ENCODE assay signal across 1 cellular context in the genomic region with DNA sequence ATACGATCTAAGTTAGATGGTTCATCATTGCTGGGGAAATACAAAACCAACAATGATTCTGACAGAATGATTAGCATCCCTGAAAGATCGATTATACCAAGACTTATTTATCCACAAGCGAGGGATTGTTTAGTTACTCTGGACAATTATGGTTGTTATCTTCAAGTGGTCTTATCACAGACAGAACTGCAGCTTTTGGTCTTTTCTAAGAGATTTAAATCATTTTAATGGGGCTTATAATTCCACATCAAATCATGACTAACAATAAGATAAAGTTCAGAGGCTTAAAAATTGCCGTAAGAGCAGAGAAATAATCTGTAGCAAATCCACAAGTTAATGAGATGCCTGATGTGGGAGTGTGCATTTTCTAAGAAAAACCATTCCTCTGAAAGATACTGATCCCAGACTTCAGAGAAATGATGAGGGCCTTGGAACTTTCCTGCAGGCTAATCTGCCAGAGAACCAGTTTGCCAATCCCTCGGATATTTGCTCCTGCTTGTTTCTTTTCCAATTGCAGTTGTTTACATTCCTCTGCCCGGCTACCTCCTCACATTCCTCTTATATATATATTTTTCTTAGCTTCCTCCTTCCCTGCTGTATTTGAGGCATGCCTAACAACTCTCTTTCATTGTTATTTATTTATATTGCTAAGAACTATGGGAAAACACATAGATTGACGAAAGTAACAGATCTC.
TF ChIP-seq lines count a peak whose summit lies in the region.

No MANE protein-coding gene starts in this region.

TF ChIP-seq in K562, 482 proteins besides CTCF, POLR2A, EP300 and RAD21 (continued from another document):
- TF ChIP-seq, protein P1, sequence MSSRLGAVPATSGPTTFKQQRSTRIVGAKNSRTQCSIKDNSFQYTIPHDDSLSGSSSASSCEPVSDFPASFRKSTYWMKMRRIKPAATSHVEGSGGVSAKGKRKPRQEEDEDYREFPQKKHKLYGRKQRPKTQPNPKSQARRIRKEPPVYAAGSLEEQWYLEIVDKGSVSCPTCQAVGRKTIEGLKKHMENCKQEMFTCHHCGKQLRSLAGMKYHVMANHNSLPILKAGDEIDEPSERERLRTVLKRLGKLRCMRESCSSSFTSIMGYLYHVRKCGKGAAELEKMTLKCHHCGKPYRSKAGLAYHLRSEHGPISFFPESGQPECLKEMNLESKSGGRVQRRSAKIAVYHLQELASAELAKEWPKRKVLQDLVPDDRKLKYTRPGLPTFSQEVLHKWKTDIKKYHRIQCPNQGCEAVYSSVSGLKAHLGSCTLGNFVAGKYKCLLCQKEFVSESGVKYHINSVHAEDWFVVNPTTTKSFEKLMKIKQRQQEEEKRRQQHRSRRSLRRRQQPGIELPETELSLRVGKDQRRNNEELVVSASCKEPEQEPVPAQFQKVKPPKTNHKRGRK (tag; IDR thresholded peaks at IDR 0.05) = no peak
- TF ChIP-seq FOXA1 (IDR thresholded peaks at IDR 0.05; ENCODE audit: borderline replicate concordance) (no peak), NFYB (IDR thresholded peaks at IDR 0.05; ENCODE audit: extremely low read depth, insufficient read length) (no peak), PCBP2 (IDR thresholded peaks at IDR 0.05; ENCODE audit: low read depth, low read length, poor library complexity, severe bottlenecking) (no peak), SFPQ (IDR thresholded peaks at IDR 0.05; ENCODE audit: low read depth, low read length) (no peak), CHAMP1 (IDR thresholded peaks at IDR 0.05) (no peak), RBM39 (optimal IDR thresholded peaks at IDR 0.05; ENCODE audit: low read depth, low read length) (no peak), HNRNPLL (IDR thresholded peaks at IDR 0.05; ENCODE audit: low read depth, low read length, poor library complexity, severe bottlenecking) (no peak), ZNF184 (CRISPR knock-in tag; IDR thresholded peaks at IDR 0.05) (no peak), TEAD2 (tag; IDR thresholded peaks at IDR 0.05) (no peak), FOXK2 (conservative IDR thresholded peaks at IDR 0.05 in 1 of 2, IDR thresholded peaks at IDR 0.05 in 1 of 2; ENCODE audit: low read depth in 2 of 2) (0 out of 4 replicates have a peak, but pooled peaks of 1 of the 2 experiments have one; percentile 20), KDM1A (IDR thresholded peaks at IDR 0.05) (peak in 1 of 2 experiments; percentile 10; a peak in 1 of 4 replicates), ELF1 (tag; IDR thresholded peaks at IDR 0.05) (no peak), MAFK (IDR thresholded peaks at IDR 0.05; ENCODE audit: low read length) (no peak), SIN3B (IDR thresholded peaks at IDR 0.05; ENCODE audit: low read depth) (no peak), XRCC4 (IDR thresholded peaks at IDR 0.05; ENCODE audit: extremely low read depth, insufficient read depth, insufficient read length) (no peak), SMAD4 (CRISPR knock-in tag; conservative IDR thresholded peaks at IDR 0.05) (0 out of 2 replicates have a peak, but pooled peaks have one; percentile 21), FOXP1 (CRISPR knock-in tag; IDR thresholded peaks at IDR 0.05) (no peak)
TF ChIP-seq in K562: peak in this region for 4.
